In the genomic region with DNA sequence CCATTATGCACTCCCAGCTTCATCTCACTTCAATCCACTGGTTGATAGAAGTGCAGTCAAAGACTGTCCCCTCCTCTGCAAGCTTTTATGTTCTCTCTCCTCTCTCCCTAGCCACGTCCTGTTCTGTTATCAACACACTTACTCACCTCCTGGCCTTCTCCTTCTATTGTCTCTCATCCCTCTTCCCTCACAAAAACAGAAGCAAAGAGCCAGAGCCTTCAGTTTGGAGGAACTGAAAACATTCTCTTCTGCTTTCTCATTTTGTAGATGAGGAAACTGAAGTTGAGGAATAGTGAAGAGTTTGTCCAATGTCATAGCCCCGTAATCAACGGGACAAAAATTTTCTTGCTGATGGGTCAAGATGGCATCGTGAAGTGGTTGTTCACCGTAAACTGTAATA, we compare ENCODE assay signal across 21 cellular contexts. TPM values are rescaled to one million over a fixed set of nuclear protein-coding genes. Genes with fewer than 3 reads are reported as not detected.
DNase-seq lines count a peak whose midpoint lies in the region; ATAC-seq, FAIRE-seq and TF ChIP-seq lines count a peak whose summit lies in the region.
"Had no signal": no experiment of that assay in that cellular context is flagged by ENCODE, and none has a peak within 500 bp of the region (broad histone marks: within the 10 kb centered on the region; RNA-seq: fewer than 3 reads in every experiment).

No MANE protein-coding gene starts in this region.

- DNase-seq in activated CD8-positive, alpha-beta T cell treated with anti-CD3 and anti-CD28 coated beads, Interleukin-2, amount 10 ng/mL, durations not matched to agents 7 days and 5 days = no peak
- no peak for DNase-seq in activated CD8-positive, alpha-beta T cell treated with anti-CD3 and anti-CD28 coated beads for 36 hours
- DNase-seq in NOMO-1 treated with DMSO at 0.1 percent for 48 hours (lab: John Stamatoyannopoulos, UW; ENCODE audit: unreplicated experiment) (peak; percentile 83), epidermal melanocyte (ENCODE audit: insufficient read length, low spot score) (no peak), urothelium cell line (ENCODE audit: low spot score) (no peak)
- DNase-seq in central memory CD8-positive, alpha-beta T cell (ENCODE audit: low spot score in 2 of 2) = no peak
- DNase-seq: activated CD4-positive, alpha-beta T cell treated with anti-CD3 and anti-CD28 coated beads, Interleukin-2, amount 10 ng/mL, durations not matched to agents 7 days and 5 days; activated T-cell treated with anti-CD3 and anti-CD28 coated beads, Interleukin-2, amount 50 U/mL, for 24 hours; foreskin keratinocyte; mesendoderm; NCI-H1092 treated with DMSO at 0.1 percent for 48 hours; NCI-H2171 treated with DMSO at 0.1 percent for 48 hours; nucleus accumbens; SJCRH30; stimulated activated CD4-positive, alpha-beta T cell treated with anti-CD3 and anti-CD28 coated beads, Interleukin-4, amount 100 ng/mL, for 4 hours had no signal

- no peak for FAIRE-seq in urothelium cell line (lab: Jason Lieb, UNC)

- peak overlapping the region; percentile 1 for H3K27ac Mint-ChIP-seq in activated CD8-positive, alpha-beta T cell treated with anti-CD3 and anti-CD28 coated beads, Interleukin-2, amount 10 ng/mL, durations not matched to agents 7 days and 5 days
- no peak overlapping the region for H3K27ac Mint-ChIP-seq in activated CD8-positive, alpha-beta T cell treated with anti-CD3 and anti-CD28 coated beads for 36 hours
- no peak overlapping the region for H3K27ac Mint-ChIP-seq in central memory CD8-positive, alpha-beta T cell (ENCODE audit: low read depth)
- H3K27ac Mint-ChIP-seq: activated CD4-positive, alpha-beta T cell treated with anti-CD3 and anti-CD28 coated beads, Interleukin-2, amount 10 ng/mL, durations not matched to agents 7 days and 5 days; activated T-cell treated with anti-CD3 and anti-CD28 coated beads, Interleukin-2, amount 50 U/mL, for 24 hours had no signal

- no peaks in the 10 kb centered on the region for H3K9me3 Mint-ChIP-seq in activated CD8-positive, alpha-beta T cell treated with anti-CD3 and anti-CD28 coated beads, Interleukin-2, amount 10 ng/mL, durations not matched to agents 7 days and 5 days (ENCODE audit: insufficient read depth)
- H3K9me3 Mint-ChIP-seq in activated CD8-positive, alpha-beta T cell treated with anti-CD3 and anti-CD28 coated beads for 36 hours = no peaks in the 10 kb centered on the region
- no peaks in the 10 kb centered on the region for H3K9me3 Mint-ChIP-seq in central memory CD8-positive, alpha-beta T cell
- H3K9me3 Mint-ChIP-seq: activated T-cell treated with anti-CD3 and anti-CD28 coated beads, Interleukin-2, amount 50 U/mL, for 24 hours had no signal

- peak overlapping the region; percentile 67 to 89 for H3K4me3 ChIP-seq in neutrophil (ENCODE audit: low read depth in 1 of 2, low read length in 1 of 2)
- H3K4me3 ChIP-seq: HAP-1, SJCRH30 had no signal

- POLR2A ChIA-PET in activated CD8-positive, alpha-beta T cell treated with anti-CD3 and anti-CD28 coated beads, Interleukin-2, amount 10 ng/mL, durations not matched to agents 7 days and 5 days (lab: Charles Lee) = no interaction called here
- POLR2A ChIA-PET in activated CD8-positive, alpha-beta T cell treated with anti-CD3 and anti-CD28 coated beads for 36 hours (lab: Charles Lee) = no interaction called here

- CTCF ChIA-PET in activated CD8-positive, alpha-beta T cell treated with anti-CD3 and anti-CD28 coated beads, Interleukin-2, amount 10 ng/mL, durations not matched to agents 7 days and 5 days (lab: Charles Lee) = no interaction called here
- CTCF ChIA-PET in activated CD8-positive, alpha-beta T cell treated with anti-CD3 and anti-CD28 coated beads for 36 hours (lab: Charles Lee) = interaction anchor here (3.9 kb wide), 1 partner anchor 28 kb away, joined by 29 read pairs; no protein-coding TSS in a partner anchor

- peaks cover 3% of the 10 kb centered on the region for H3K27me3 Mint-ChIP-seq in activated CD8-positive, alpha-beta T cell treated with anti-CD3 and anti-CD28 coated beads, Interleukin-2, amount 10 ng/mL, durations not matched to agents 7 days and 5 days (ENCODE audit: low read depth)
- no peaks in the 10 kb centered on the region for H3K27me3 Mint-ChIP-seq in activated CD8-positive, alpha-beta T cell treated with anti-CD3 and anti-CD28 coated beads for 36 hours
- H3K27me3 Mint-ChIP-seq in central memory CD8-positive, alpha-beta T cell = no peaks in the 10 kb centered on the region
- H3K27me3 Mint-ChIP-seq: activated T-cell treated with anti-CD3 and anti-CD28 coated beads, Interleukin-2, amount 50 U/mL, for 24 hours had no signal

- H3K36me3 ChIP-seq in neutrophil = no peaks in the 10 kb centered on the region
- H3K36me3 ChIP-seq: HAP-1, SJCRH30, tibial nerve had no signal

- H3K36me3 Mint-ChIP-seq in activated CD8-positive, alpha-beta T cell treated with anti-CD3 and anti-CD28 coated beads, Interleukin-2, amount 10 ng/mL, durations not matched to agents 7 days and 5 days (ENCODE audit: low read depth) = peaks cover 16% of the 10 kb centered on the region
- H3K36me3 Mint-ChIP-seq in activated CD8-positive, alpha-beta T cell treated with anti-CD3 and anti-CD28 coated beads for 36 hours (ENCODE audit: low read depth) = peaks cover 9% of the 10 kb centered on the region
- H3K36me3 Mint-ChIP-seq in central memory CD8-positive, alpha-beta T cell (ENCODE audit: insufficient read depth) = peaks cover 12% of the 10 kb centered on the region

- intact Hi-C loops in activated CD8-positive, alpha-beta T cell treated with anti-CD3 and anti-CD28 coated beads for 36 hours (cut with micrococcal nuclease) = no loop called here

- ATAC-seq in activated CD8-positive, alpha-beta T cell treated with anti-CD3 and anti-CD28 coated beads, Interleukin-2, amount 10 ng/mL, durations not matched to agents 7 days and 5 days = no peak
- no peak for ATAC-seq in activated CD8-positive, alpha-beta T cell treated with anti-CD3 and anti-CD28 coated beads for 36 hours
- no peak for ATAC-seq in central memory CD8-positive, alpha-beta T cell (replicated peaks; ENCODE audit: extremely low read depth, poor library complexity, severe bottlenecking)
- ATAC-seq in GM19328 (IDR thresholded peaks at IDR 0.05; ENCODE audit: unreplicated experiment) = no peak
- ATAC-seq: foreskin keratinocyte had no signal

- H3K9me3 ChIP-seq in neutrophil = no peaks in the 10 kb centered on the region
- H3K9me3 ChIP-seq: HAP-1, SJCRH30, tibial nerve had no signal

- H3K4me3 Mint-ChIP-seq in activated CD8-positive, alpha-beta T cell treated with anti-CD3 and anti-CD28 coated beads, Interleukin-2, amount 10 ng/mL, durations not matched to agents 7 days and 5 days = no peak overlapping the region
- no peak overlapping the region for H3K4me3 Mint-ChIP-seq in activated CD8-positive, alpha-beta T cell treated with anti-CD3 and anti-CD28 coated beads for 36 hours
- H3K4me3 Mint-ChIP-seq in central memory CD8-positive, alpha-beta T cell = peak overlapping the region; percentile 45
- H3K4me3 Mint-ChIP-seq: activated CD4-positive, alpha-beta T cell treated with anti-CD3 and anti-CD28 coated beads, Interleukin-2, amount 10 ng/mL, durations not matched to agents 7 days and 5 days had no signal

- peaks cover 48% of the 10 kb centered on the region for H3K4me1 Mint-ChIP-seq in activated CD8-positive, alpha-beta T cell treated with anti-CD3 and anti-CD28 coated beads, Interleukin-2, amount 10 ng/mL, durations not matched to agents 7 days and 5 days (ENCODE audit: low read depth)
- H3K4me1 Mint-ChIP-seq in activated CD8-positive, alpha-beta T cell treated with anti-CD3 and anti-CD28 coated beads for 36 hours (ENCODE audit: low read depth) = peaks cover 44% of the 10 kb centered on the region
- H3K4me1 Mint-ChIP-seq in central memory CD8-positive, alpha-beta T cell = peaks cover 56% of the 10 kb centered on the region

- H3K27me3 ChIP-seq in neutrophil = no peaks in the 10 kb centered on the region
- H3K27me3 ChIP-seq: foreskin keratinocyte, SJCRH30, tibial nerve had no signal

- TF ChIP-seq CTCF in activated CD8-positive, alpha-beta T cell treated with anti-CD3 and anti-CD28 coated beads for 36 hours (IDR thresholded peaks at IDR 0.05) = no peak
- TF ChIP-seq CTCF in neutrophil (IDR thresholded peaks at IDR 0.05) = no peak

- H3K27ac ChIP-seq in neutrophil = peak overlapping the region; percentile 78
- H3K27ac ChIP-seq: foreskin keratinocyte, SJCRH30, tibial nerve had no signal

- peaks cover 62 to 65% of the 10 kb centered on the region in 2 experiments for H3K4me1 ChIP-seq in neutrophil (ENCODE audit: control insufficient read depth in 1 of 2, insufficient read depth in 1 of 2, low read depth in 1 of 2, low read length in 1 of 2)
- H3K4me1 ChIP-seq: foreskin keratinocyte, HAP-1, SJCRH30, tibial nerve had no signal

RNA-seq across cellular contexts. Expression of gene NLRP3, which starts 1.8 kb away (rescaled TPM):
- 1 to 10 TPM; 4.5 to 4.7 TPM for total RNA-seq in activated CD8-positive, alpha-beta T cell treated with anti-CD3 and anti-CD28 coated beads, Interleukin-2, amount 10 ng/mL, durations not matched to agents 7 days and 5 days
- 1 to 10 TPM; 3.2 to 3.6 TPM for total RNA-seq in activated CD8-positive, alpha-beta T cell treated with anti-CD3 and anti-CD28 coated beads for 36 hours

RNA-seq across cellular contexts. Expression of gene OR2B11, which starts 40.1 kb away (rescaled TPM):
- not detected for total RNA-seq in activated CD8-positive, alpha-beta T cell treated with anti-CD3 and anti-CD28 coated beads, Interleukin-2, amount 10 ng/mL, durations not matched to agents 7 days and 5 days
- not detected for total RNA-seq in activated CD8-positive, alpha-beta T cell treated with anti-CD3 and anti-CD28 coated beads for 36 hours
- total RNA-seq: A172; activated CD4-positive, alpha-beta T cell treated with anti-CD3 and anti-CD28 coated beads, Interleukin-2, amount 10 ng/mL, durations not matched to agents 7 days and 5 days; foreskin keratinocyte; SJCRH30; skeletal muscle tissue; tibial nerve had no signal
